In the genomic region with DNA sequence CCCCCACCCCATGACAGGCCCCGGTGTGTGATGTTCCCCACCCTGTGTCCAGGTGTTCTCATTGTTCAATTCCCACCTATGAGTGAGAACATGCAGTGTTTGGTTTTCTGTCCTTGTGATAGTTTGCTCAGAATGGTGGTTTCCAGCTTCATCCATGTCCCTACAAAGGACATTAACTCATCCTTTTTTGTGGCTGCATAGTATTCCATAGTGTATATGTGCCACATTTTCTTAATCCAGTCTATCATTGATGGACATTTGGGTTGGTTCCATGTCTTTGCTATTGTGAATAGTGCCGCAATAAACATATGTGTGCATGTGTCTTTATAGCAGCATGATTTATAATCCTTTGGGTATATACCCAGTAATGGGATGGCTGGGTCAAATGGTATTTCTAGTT, we compare ENCODE assay signal across 4 cellular contexts. TPM values are rescaled to one million over a fixed set of nuclear protein-coding genes. Genes with fewer than 3 reads are reported as not detected.
"Had no signal": no experiment of that assay in that cellular context is flagged by ENCODE, and none has a peak within 500 bp of the region (broad histone marks: within the 10 kb centered on the region; RNA-seq: fewer than 3 reads in every experiment).

No MANE protein-coding gene starts in this region.

RNA-seq across cellular contexts. Expression of gene ANKRD55, which starts 59.7 kb away (rescaled TPM):
- total RNA-seq: subcutaneous adipose tissue, thoracic aorta, tibial nerve, urinary bladder had no signal
